8 cellular contexts compared by ENCODE assay signal in the genomic region with DNA sequence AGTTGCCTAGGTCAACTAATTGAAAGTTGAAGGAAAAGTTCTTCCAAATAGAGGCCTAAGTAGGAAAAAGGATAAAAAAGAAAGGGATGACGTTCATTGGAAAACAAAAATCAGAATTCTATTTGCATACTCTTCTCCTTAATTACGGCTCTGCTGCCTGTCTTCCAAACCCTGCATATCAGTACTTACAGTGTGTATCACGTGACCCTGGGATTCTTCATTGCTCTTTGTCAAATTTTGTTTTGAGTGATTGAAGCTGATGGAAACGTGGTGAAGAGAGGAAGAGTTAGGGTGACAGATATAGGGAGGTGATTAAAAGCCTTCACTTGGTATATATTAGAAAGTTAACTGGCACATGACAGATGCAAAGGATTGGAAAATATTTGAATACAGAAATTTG.
"Had no signal": no experiment of that assay in that cellular context is flagged by ENCODE, and none has a peak within 500 bp of the region (broad histone marks: within the 10 kb centered on the region; RNA-seq: fewer than 3 reads in every experiment).

No MANE protein-coding gene starts in this region.

- H3K4me3 ChIP-seq: GM12878 had no signal

- ATAC-seq: GM12878 had no signal

- DNase-seq: GDM1, GF-D8 had no signal

- FAIRE-seq: G401.6, GM12878, GM12891, GM12892, GM18507, GM19239 had no signal
